21 cellular contexts compared by ENCODE assay signal in genomic region chr2:6934758-6935638, GRCh38.
DNase-seq lines count a peak whose midpoint lies in the region; ATAC-seq and TF ChIP-seq lines count a peak whose summit lies in the region.
"Had no signal": no experiment of that assay in that cellular context is flagged by ENCODE, and none has a peak within 500 bp of the region (broad histone marks: within the 10 kb centered on the region; RNA-seq: fewer than 3 reads in every experiment).

No MANE protein-coding gene starts in this region.

- H3K4me3 ChIP-seq in BLaER1 (0 out of 2 replicates have a peak overlapping the region, but pooled peaks have one; percentile 7), GM08714 (ENCODE audit: low read length) (peak overlapping the region; percentile 22; the same call in 1 of the 2 replicates)
- H3K4me3 ChIP-seq: heart right ventricle, MG63, suprapubic skin had no signal

- peaks cover 48% of the 10 kb centered on the region for H3K4me1 Mint-ChIP-seq in activated naive CD4-positive, alpha-beta T cell treated with anti-CD3 and anti-CD28 coated beads, Interleukin-2, amount 10 ng/mL, durations not matched to agents 7 days and 5 days

- CTCF ChIA-PET in activated naive CD4-positive, alpha-beta T cell treated with anti-CD3 and anti-CD28 coated beads, Interleukin-2, amount 10 ng/mL, durations not matched to agents 7 days and 5 days (lab: Charles Lee): no interaction called here

- peak overlapping the region; percentile 36 for H3K27ac ChIP-seq in BLaER1
- H3K27ac ChIP-seq: heart right ventricle, suprapubic skin had no signal

- no peaks in the 10 kb centered on the region for H4K20me1 ChIP-seq in BLaER1

- ATAC-seq in HG03045 (IDR thresholded peaks at IDR 0.05; ENCODE audit: unreplicated experiment) (no peak), SK-N-SH treated with all-trans-retinoic acid at 6 μM for 48 hours (no peak)
- ATAC-seq: HCT116 had no signal

- H3K27ac Mint-ChIP-seq in activated naive CD4-positive, alpha-beta T cell treated with anti-CD3 and anti-CD28 coated beads, Interleukin-2, amount 10 ng/mL, durations not matched to agents 7 days and 5 days: no peak overlapping the region
- H3K27ac Mint-ChIP-seq: naive B cell, progenitor cell of endocrine pancreas had no signal

- H3K36me3 ChIP-seq in BLaER1: peaks cover 6% of the 10 kb centered on the region; the same call in 1 of the 2 replicates
- H3K36me3 ChIP-seq: heart right ventricle, MG63, suprapubic skin had no signal

- H3K4me3 Mint-ChIP-seq in activated naive CD4-positive, alpha-beta T cell treated with anti-CD3 and anti-CD28 coated beads, Interleukin-2, amount 10 ng/mL, durations not matched to agents 7 days and 5 days: no peak overlapping the region

- no peaks in the 10 kb centered on the region for H3K27me3 ChIP-seq in BLaER1
- H3K27me3 ChIP-seq: heart right ventricle, MG63, suprapubic skin had no signal

- no peaks in the 10 kb centered on the region for H3K9me3 ChIP-seq in BLaER1
- H3K9me3 ChIP-seq: MG63, suprapubic skin had no signal

- DNase-seq in SKM-1 treated with dmso at 0.1 percent for 144 hours (lab: John Stamatoyannopoulos, UW; ENCODE audit: unreplicated experiment) (peak; percentile 91), hippocampal formation (lab: John Stamatoyannopoulos, UW) (peak; percentile 43 to 59)
- DNase-seq in stimulated activated CD4-positive, alpha-beta T cell treated with anti-CD3 and anti-CD28 coated beads, Interleukin-2, amount 100 ng/mL, for 48 hours: no peak
- DNase-seq in activated naive CD4-positive, alpha-beta T cell treated with anti-CD3 and anti-CD28 coated beads, Interleukin-2, amount 10 ng/mL, durations not matched to agents 7 days and 5 days: no peak
- DNase-seq: activated effector memory CD4-positive, alpha-beta T cell treated with Interleukin-2 at 50 U/mL for 16 hours; cerebellar nuclear complex; heart right ventricle; MG63; naive B cell; NCI-H187 treated with DMSO at 0.1 percent for 48 hours; NCI-H446 treated with DMSO at 0.1 percent for 48 hours; Right ventricle myocardium superior; small intestine; stimulated activated CD8-positive, alpha-beta memory T cell treated with anti-CD3 and anti-CD28 coated beads, Interleukin-4, amount 100 ng/mL, for 48 hours had no signal

- no peaks in the 10 kb centered on the region for H3K27me3 Mint-ChIP-seq in activated naive CD4-positive, alpha-beta T cell treated with anti-CD3 and anti-CD28 coated beads, Interleukin-2, amount 10 ng/mL, durations not matched to agents 7 days and 5 days
- H3K27me3 Mint-ChIP-seq: naive B cell had no signal

- peaks cover 42% of the 10 kb centered on the region for H3K4me1 ChIP-seq in BLaER1
- H3K4me1 ChIP-seq: suprapubic skin had no signal

- peak overlapping the region; percentile 76 for H3K4me2 ChIP-seq in BLaER1

- no peak overlapping the region for H3K9ac ChIP-seq in BLaER1

- H3K9me3 Mint-ChIP-seq in activated naive CD4-positive, alpha-beta T cell treated with anti-CD3 and anti-CD28 coated beads, Interleukin-2, amount 10 ng/mL, durations not matched to agents 7 days and 5 days: peaks cover 2% of the 10 kb centered on the region

- peaks cover 33% of the 10 kb centered on the region for H3K36me3 Mint-ChIP-seq in activated naive CD4-positive, alpha-beta T cell treated with anti-CD3 and anti-CD28 coated beads, Interleukin-2, amount 10 ng/mL, durations not matched to agents 7 days and 5 days

TF ChIP-seq in SK-N-SH treated with all-trans-retinoic acid at 6 μM for 48 hours, 23 proteins besides CTCF, POLR2A, EP300 and RAD21:
- TF ChIP-seq PATZ1 (CRISPR knock-in tag; IDR thresholded peaks at IDR 0.05; ENCODE audit: borderline replicate concordance): no peak
- no peak for TF ChIP-seq CREB5 (CRISPR knock-in tag; IDR thresholded peaks at IDR 0.05; ENCODE audit: low read depth)

Comparison
In these comparisons a context has a peak if more than half of its experiments do, and no peak if none do; other contexts are left out.
1. DNase-seq: peak in SKM-1 treated with dmso at 0.1 percent for 144 hours (single experiment) and hippocampal formation (2 of 2); none in stimulated activated CD4-positive, alpha-beta T cell treated with anti-CD3 and anti-CD28 coated beads, Interleukin-2, amount 100 ng/mL, for 48 hours (0 of 2) and activated naive CD4-positive, alpha-beta T cell treated with anti-CD3 and anti-CD28 coated beads, Interleukin-2, amount 10 ng/mL, durations not matched to agents 7 days and 5 days (single experiment).